11 cellular contexts compared by ENCODE assay signal in genomic region chr7:63925262-63925625, GRCh38.
DNase-seq lines count a peak whose midpoint lies in the region; ATAC-seq, FAIRE-seq and TF ChIP-seq lines count a peak whose summit lies in the region.
"Had no signal": no experiment of that assay in that cellular context is flagged by ENCODE, and none has a peak within 500 bp of the region (broad histone marks: within the 10 kb centered on the region; RNA-seq: fewer than 3 reads in every experiment).

No MANE protein-coding gene starts in this region.

- H3K4me1 ChIP-seq in small intestine (ENCODE audit: control insufficient read depth in 2 of 2, insufficient read depth in 1 of 2, low read depth in 1 of 2, low read length in 1 of 2) = no peaks in the 10 kb centered on the region

- DNase-seq in NCI-H748 (lab: John Stamatoyannopoulos, UW; ENCODE audit: unreplicated experiment) (peak; percentile 43), NCI-H748 treated with DMSO at 0.1 percent for 48 hours (lab: John Stamatoyannopoulos, UW) (no peak), NCI-H82 treated with DMSO at 0.1 percent for 48 hours (lab: John Stamatoyannopoulos, UW; ENCODE audit: unreplicated experiment) (peak; percentile 1), small intestine (peak; percentile 23), GM20000 (ENCODE audit: low spot score) (no peak), HEK293T (ENCODE audit: extremely low spot score) (no peak), inferior parietal cortex (ENCODE audit: extremely low spot score) (no peak)
- no peak for DNase-seq in effector memory CD8-positive, alpha-beta T cell
- DNase-seq: Karpas-422 had no signal

- ATAC-seq in effector memory CD8-positive, alpha-beta T cell (replicated peaks) = no peak

- no peak overlapping the region for H3K27ac ChIP-seq in small intestine (ENCODE audit: low read depth in 1 of 2, low read length in 1 of 2)

- H3K27ac Mint-ChIP-seq in effector memory CD8-positive, alpha-beta T cell = peak overlapping the region; percentile 94 to 95

- peaks cover 10% of the 10 kb centered on the region for H3K36me3 Mint-ChIP-seq in effector memory CD8-positive, alpha-beta T cell (ENCODE audit: insufficient read depth)

- no peaks in the 10 kb centered on the region for H3K27me3 ChIP-seq in small intestine (ENCODE audit: control insufficient read depth in 2 of 2, insufficient read depth in 2 of 2, low read length in 2 of 2)

- peak overlapping the region; percentile 97 for H3K4me3 Mint-ChIP-seq in effector memory CD8-positive, alpha-beta T cell

- H3K9me3 Mint-ChIP-seq in effector memory CD8-positive, alpha-beta T cell = peaks cover 5 to 6% of the 10 kb centered on the region in 2 donors

- TF ChIP-seq CTCF in GM20000 (IDR thresholded peaks at IDR 0.05; ENCODE audit: extremely low read depth, missing control alignments) = no peak

- WGBS in small intestine, 3 donors = 10 to 42% (median 10%) methylated on average over 12 of the region's 12 CpGs

- POLR2A ChIA-PET in HEK293T (lab: Yijun Ruan, JAX) = no interaction called here

- H3K9me3 ChIP-seq in small intestine (ENCODE audit: control insufficient read depth, low read depth) = no peaks in the 10 kb centered on the region

- no peaks in the 10 kb centered on the region for H3K36me3 ChIP-seq in small intestine (ENCODE audit: control insufficient read depth in 2 of 2, insufficient read depth in 2 of 2, low read length in 2 of 2)

- CTCF ChIA-PET in HEK293T (lab: Yijun Ruan, JAX) = no interaction called here

- no peak for FAIRE-seq in small intestine (lab: Jason Lieb, UNC)
- FAIRE-seq: A204.1, GM12891 had no signal

- H3K27me3 Mint-ChIP-seq in effector memory CD8-positive, alpha-beta T cell = no peaks in the 10 kb centered on the region

- H3K4me1 Mint-ChIP-seq in effector memory CD8-positive, alpha-beta T cell (ENCODE audit: low read depth in 2 of 2) = peaks cover 7 to 9% of the 10 kb centered on the region in 2 donors

- peak overlapping the region in 1 of 2 donors; percentile 54 for H3K4me3 ChIP-seq in small intestine (ENCODE audit: low read depth in 1 of 2, low read length in 2 of 2)

TF ChIP-seq in HEK293T, 16 proteins besides CTCF, POLR2A, EP300 and RAD21:
- no peak for TF ChIP-seq HDGF (IDR thresholded peaks at IDR 0.05; ENCODE audit: borderline replicate concordance)
- TF ChIP-seq ZNF384 (IDR thresholded peaks at IDR 0.05) = no peak
- TF ChIP-seq FOXK2 (IDR thresholded peaks at IDR 0.05) = no peak
- TF ChIP-seq L3MBTL2 (conservative IDR thresholded peaks at IDR 0.05) = no peak
- no peak for TF ChIP-seq CTBP1 (IDR thresholded peaks at IDR 0.05; ENCODE audit: borderline replicate concordance)
- TF ChIP-seq BHLHE40 (IDR thresholded peaks at IDR 0.05; ENCODE audit: borderline replicate concordance) = no peak
- TF ChIP-seq TARDBP (IDR thresholded peaks at IDR 0.05) = no peak
- TF ChIP-seq FOXM1 (IDR thresholded peaks at IDR 0.05; ENCODE audit: borderline replicate concordance) = no peak
- no peak for TF ChIP-seq FOXA1 (IDR thresholded peaks at IDR 0.05)
- no peak for TF ChIP-seq NFRKB (IDR thresholded peaks at IDR 0.05)
- TF ChIP-seq LEF1 (IDR thresholded peaks at IDR 0.05; ENCODE audit: borderline replicate concordance) = no peak
- no peak for TF ChIP-seq ELF4 (IDR thresholded peaks at IDR 0.05)
- no peak for TF ChIP-seq SP1 (IDR thresholded peaks at IDR 0.05)
- TF ChIP-seq SUZ12 (IDR thresholded peaks at IDR 0.05) = no peak
- TF ChIP-seq ARNT (IDR thresholded peaks at IDR 0.05) = no peak
- no peak for TF ChIP-seq PKNOX1 (IDR thresholded peaks at IDR 0.05)

Comparison
In these comparisons a context has a peak if more than half of its experiments do, and no peak if none do; other contexts are left out.
1. DNase-seq: peak in NCI-H748 (single experiment), NCI-H82 treated with DMSO at 0.1 percent for 48 hours (single experiment) and small intestine (single experiment); none in NCI-H748 treated with DMSO at 0.1 percent for 48 hours (single experiment), effector memory CD8-positive, alpha-beta T cell (0 of 3), GM20000 (single experiment), HEK293T (single experiment) and inferior parietal cortex (single experiment).